19 cellular contexts compared by ENCODE assay signal in genomic region chr4:25788839-25789238, GRCh38.
"Had no signal": no experiment of that assay in that cellular context is flagged by ENCODE, and none has a peak within 500 bp of the region (broad histone marks: within the 10 kb centered on the region; RNA-seq: fewer than 3 reads in every experiment).

No MANE protein-coding gene starts in this region.

- H3K4me3 Mint-ChIP-seq: activated naive CD8-positive, alpha-beta T cell; activated T-cell treated with anti-CD3 and anti-CD28 coated beads, Interleukin-2, amount 50 U/mL, for 24 hours; central memory CD8-positive, alpha-beta T cell; naive thymus-derived CD8-positive, alpha-beta T cell; WTC11 had no signal

- H3K27me3 Mint-ChIP-seq: activated naive CD8-positive, alpha-beta T cell; activated T-cell treated with anti-CD3 and anti-CD28 coated beads, Interleukin-2, amount 50 U/mL, for 24 hours; central memory CD8-positive, alpha-beta T cell; naive thymus-derived CD8-positive, alpha-beta T cell; progenitor cell of endocrine pancreas had no signal

- H3K27ac ChIP-seq: adrenal gland, ascending aorta, heart left ventricle, spleen, thyroid gland had no signal

- H3K9me3 ChIP-seq: adrenal gland, ascending aorta, heart left ventricle, spleen, thyroid gland had no signal

- H3K27ac Mint-ChIP-seq: activated naive CD8-positive, alpha-beta T cell; activated T-cell treated with anti-CD3 and anti-CD28 coated beads, Interleukin-2, amount 50 U/mL, for 24 hours; activated T-helper 2 cell treated with anti-CD3 and anti-CD28 coated beads, Interferon-gamma antibody, Interleukin-2, Interleukin-4, amounts not matched to agents 10 μg/mL and 5 μg/mL and 100 μg/mL, durations not matched to agents 14 hours and 24 hours and 36 hours; WTC11 had no signal

- H3K27me3 ChIP-seq: adrenal gland, ascending aorta, heart left ventricle, spleen, thyroid gland had no signal

- H3K4me1 Mint-ChIP-seq: WTC11 had no signal

- H3K9me3 Mint-ChIP-seq: activated T-cell treated with anti-CD3 and anti-CD28 coated beads, Interleukin-2, amount 50 U/mL, for 24 hours; activated T-helper 2 cell treated with anti-CD3 and anti-CD28 coated beads, Interferon-gamma antibody, Interleukin-2, Interleukin-4, amounts not matched to agents 10 μg/mL and 5 μg/mL and 100 μg/mL, durations not matched to agents 14 hours and 24 hours and 36 hours; central memory CD8-positive, alpha-beta T cell; WTC11 had no signal

- H3K4me1 ChIP-seq: adrenal gland, ascending aorta had no signal

- H3K36me3 ChIP-seq: adrenal gland, ascending aorta, thyroid gland had no signal

- ATAC-seq: heart left ventricle; naive thymus-derived CD8-positive, alpha-beta T cell; stimulated activated naive CD8-positive, alpha-beta T cell treated with anti-CD3 and anti-CD28 coated beads, Interleukin-15, Interleukin-2, amounts not matched to agents 100 U/mL and 50 U/mL, for 24 hours; WTC11 had no signal

- H3K4me3 ChIP-seq: adrenal gland, ascending aorta, heart left ventricle, lung, spleen, thyroid gland had no signal

- DNase-seq: activated naive CD4-positive, alpha-beta T cell; activated T-cell treated with anti-CD3 and anti-CD28 coated beads, Interleukin-2, amount 50 U/mL, for 24 hours; adrenal gland; effector memory CD4-positive, alpha-beta T cell; heart left ventricle; kidney; naive thymus-derived CD8-positive, alpha-beta T cell; spleen; stimulated activated CD4-positive, alpha-beta T cell treated with anti-CD3 and anti-CD28 coated beads, Interleukin-4, amount 100 ng/mL, for 1 hour; stimulated activated naive CD8-positive, alpha-beta T cell treated with anti-CD3 and anti-CD28 coated beads, Interleukin-15, Interleukin-2, amounts not matched to agents 100 U/mL and 50 U/mL, for 24 hours; substantia nigra; thyroid gland had no signal
